9 cellular contexts compared by ENCODE assay signal in genomic region chr15:32718082-32718821, GRCh38. TPM values are rescaled to one million over a fixed set of nuclear protein-coding genes. Genes with fewer than 3 reads are reported as not detected.
A peak's percentile ranks its signal among the peaks of the same experiment; 100 is the strongest.
DNase-seq lines count a peak whose midpoint lies in the region; ATAC-seq, FAIRE-seq and TF ChIP-seq lines count a peak whose summit lies in the region.
"Had no signal": no experiment of that assay in that cellular context is flagged by ENCODE, and none has a peak within 500 bp of the region (broad histone marks: within the 10 kb centered on the region; RNA-seq: fewer than 3 reads in every experiment).

No MANE protein-coding gene starts in this region.

- H3K27me3 ChIP-seq in duodenal mucosa (ENCODE audit: control insufficient read depth in 1 of 2, insufficient read depth in 2 of 2, low read length in 2 of 2) = peaks cover 67 to 69% of the 10 kb centered on the region in 2 donors
- peaks cover 13% of the 10 kb centered on the region for H3K27me3 ChIP-seq in muscle layer of duodenum (ENCODE audit: low read depth, low read length)

- peaks cover 53% of the 10 kb centered on the region for H3K36me3 Mint-ChIP-seq in HFFc6 (ENCODE audit: low read depth)
- H3K36me3 Mint-ChIP-seq: IgD-negative memory B cell had no signal

- TF ChIP-seq CTCF in A549 (IDR thresholded peaks at IDR 0.05) (no peak), HFFc6 (IDR thresholded peaks at IDR 0.05) (no peak)

- peak overlapping the region; percentile 90 for H3K4me2 ChIP-seq in A549

- 3% methylated on average over 49 of the region's 79 CpGs for WGBS in A549 (ENCODE audit: missing lambda C conversion rate)

- H3K27ac Mint-ChIP-seq in HFFc6 = peak overlapping the region; percentile 96
- H3K27ac Mint-ChIP-seq: IgD-negative memory B cell had no signal

- DNase-seq in A549 (ENCODE audit: low read depth in 1 of 2, low spot score in 1 of 2) (peak in 1 of 2 experiments; percentile 57), HFFc6 (peak; percentile 71), NOMO-1 treated with dmso at 0.1 percent for 144 hours (lab: John Stamatoyannopoulos, UW; ENCODE audit: unreplicated experiment) (no peak)

- TF ChIP-seq EP300 in A549 (IDR thresholded peaks at IDR 0.05) = no peak

- peaks cover 33% of the 10 kb centered on the region for H3K27me3 Mint-ChIP-seq in HFFc6 (ENCODE audit: insufficient read depth)

- TF ChIP-seq RAD21 in A549 (conservative IDR thresholded peaks at IDR 0.05 in 1 of 2, IDR thresholded peaks at IDR 0.05 in 1 of 2) = no peak; a peak in 1 of 5 replicates

- H3K4me3 Mint-ChIP-seq in HFFc6 = peak overlapping the region; percentile 97

- peaks cover 75% of the 10 kb centered on the region for H3K4me1 Mint-ChIP-seq in HFFc6 (ENCODE audit: low read depth)

- H3K36me3 ChIP-seq in duodenal mucosa (ENCODE audit: control insufficient read depth in 1 of 2, insufficient read depth in 2 of 2, low read length in 2 of 2) (no peaks in the 10 kb centered on the region), muscle layer of duodenum (ENCODE audit: control insufficient read depth in 1 of 2, insufficient read depth in 2 of 2, low read length in 2 of 2) (no peaks in the 10 kb centered on the region)

- ATAC-seq in A549 = peak; percentile 69 to 75
- ATAC-seq in GM18502 (IDR thresholded peaks at IDR 0.05; ENCODE audit: poor library complexity, unreplicated experiment) = no peak
- ATAC-seq in HG02642 (IDR thresholded peaks at IDR 0.05; ENCODE audit: poor library complexity, unreplicated experiment) = no peak
- ATAC-seq in GM21367 (IDR thresholded peaks at IDR 0.05; ENCODE audit: unreplicated experiment) = no peak

- H3K4me1 ChIP-seq in A549 (peaks cover 11% of the 10 kb centered on the region; the same call in 1 of the 3 replicates), duodenal mucosa (ENCODE audit: control insufficient read depth in 1 of 2, insufficient read depth in 2 of 2, low read length in 2 of 2) (peaks cover 3 to 14% of the 10 kb centered on the region in 2 donors), muscle layer of duodenum (ENCODE audit: control insufficient read depth in 1 of 2, insufficient read depth in 2 of 2, low read length in 2 of 2) (peaks cover 0 to 31% of the 10 kb centered on the region in 2 donors)

- POLR2A ChIA-PET in A549 (lab: Yijun Ruan, JAX) = no interaction called here

- peak overlapping the region in 1 of 2 donors; percentile 26 for H3K9ac ChIP-seq in duodenal mucosa (ENCODE audit: low read depth in 1 of 2, low read length in 2 of 2)

- peak overlapping the region; percentile 41 for H3K4me3 ChIP-seq in A549
- H3K4me3 ChIP-seq in duodenal mucosa (ENCODE audit: low read depth in 1 of 2, low read length in 2 of 2) = peak overlapping the region; percentile 63
- H3K4me3 ChIP-seq in muscle layer of duodenum (ENCODE audit: low read depth in 1 of 2, low read length in 2 of 2) = peak overlapping the region; percentile 71 to 85

- CTCF ChIA-PET in A549 (lab: Yijun Ruan, JAX) = interaction anchor here (1.2 kb wide), 1 partner anchor 68 kb away, joined by 3 read pairs; no protein-coding TSS in a partner anchor

- TF ChIP-seq POLR2A in A549 (IDR thresholded peaks at IDR 0.05; ENCODE audit: low read length) = no peak

- H3K9me3 ChIP-seq in A549 (peaks cover 4% of the 10 kb centered on the region; the same call in 1 of the 3 replicates), duodenal mucosa (ENCODE audit: control insufficient read depth in 1 of 2, low read length in 2 of 2) (no peaks in the 10 kb centered on the region), muscle layer of duodenum (ENCODE audit: control insufficient read depth in 1 of 2, low read length in 2 of 2) (no peaks in the 10 kb centered on the region)

- peak overlapping the region; percentile 49 to 74; a peak in 5 of 6 replicates for H3K27ac ChIP-seq in A549
- no peak overlapping the region for H3K27ac ChIP-seq in duodenal mucosa (ENCODE audit: low read depth, low read length)
- H3K27ac ChIP-seq in muscle layer of duodenum (ENCODE audit: low read length) = peak overlapping the region; percentile 76

- FAIRE-seq in A549 (lab: Jason Lieb, UNC) = no peak

- peaks cover 11% of the 10 kb centered on the region for H3K9me3 Mint-ChIP-seq in HFFc6

TF ChIP-seq in A549, 52 proteins besides CTCF, POLR2A, EP300 and RAD21:
- TF ChIP-seq FOSB (CRISPR knock-in tag; IDR thresholded peaks at IDR 0.05) = no peak
- no peak for TF ChIP-seq NPAS2 (CRISPR knock-in tag; IDR thresholded peaks at IDR 0.05; ENCODE audit: borderline replicate concordance)
- no peak for TF ChIP-seq FOSL2 (IDR thresholded peaks at IDR 0.05)
- TF ChIP-seq FOSL2 (CRISPR knock-in tag; IDR thresholded peaks at IDR 0.05) = no peak
- TF ChIP-seq TP53 (CRISPR knock-in tag; IDR thresholded peaks at IDR 0.05) = no peak
- TF ChIP-seq, protein P1, sequence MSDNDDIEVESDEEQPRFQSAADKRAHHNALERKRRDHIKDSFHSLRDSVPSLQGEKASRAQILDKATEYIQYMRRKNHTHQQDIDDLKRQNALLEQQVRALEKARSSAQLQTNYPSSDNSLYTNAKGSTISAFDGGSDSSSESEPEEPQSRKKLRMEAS (IDR thresholded peaks at IDR 0.05) = peak; percentile 53
- TF ChIP-seq ZNF302 (CRISPR knock-in tag; IDR thresholded peaks at IDR 0.05) = no peak
- TF ChIP-seq ESRRA (IDR thresholded peaks at IDR 0.05; ENCODE audit: borderline replicate concordance, low read length) = no peak
- TF ChIP-seq REST (IDR thresholded peaks at IDR 0.05) = no peak
- TF ChIP-seq, protein P2, sequence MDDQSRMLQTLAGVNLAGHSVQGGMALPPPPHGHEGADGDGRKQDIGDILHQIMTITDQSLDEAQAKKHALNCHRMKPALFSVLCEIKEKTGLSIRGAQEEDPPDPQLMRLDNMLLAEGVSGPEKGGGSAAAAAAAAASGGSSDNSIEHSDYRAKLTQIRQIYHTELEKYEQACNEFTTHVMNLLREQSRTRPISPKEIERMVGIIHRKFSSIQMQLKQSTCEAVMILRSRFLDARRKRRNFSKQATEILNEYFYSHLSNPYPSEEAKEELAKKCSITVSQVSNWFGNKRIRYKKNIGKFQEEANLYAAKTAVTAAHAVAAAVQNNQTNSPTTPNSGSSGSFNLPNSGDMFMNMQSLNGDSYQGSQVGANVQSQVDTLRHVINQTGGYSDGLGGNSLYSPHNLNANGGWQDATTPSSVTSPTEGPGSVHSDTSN (IDR thresholded peaks at IDR 0.05) = no peak
- TF ChIP-seq TFCP2L1 (CRISPR knock-in tag; IDR thresholded peaks at IDR 0.05) = no peak
- no peak for TF ChIP-seq SMC3 (IDR thresholded peaks at IDR 0.05)
- TF ChIP-seq KDM1A (IDR thresholded peaks at IDR 0.05; ENCODE audit: low read depth) = no peak
- TF ChIP-seq CHD2 (IDR thresholded peaks at IDR 0.05; ENCODE audit: low read length, partially characterized antibody) = no peak
- TF ChIP-seq FOXS1 (CRISPR knock-in tag; IDR thresholded peaks at IDR 0.05) = no peak
- no peak for TF ChIP-seq JUNB (IDR thresholded peaks at IDR 0.05)
- TF ChIP-seq, protein P3, sequence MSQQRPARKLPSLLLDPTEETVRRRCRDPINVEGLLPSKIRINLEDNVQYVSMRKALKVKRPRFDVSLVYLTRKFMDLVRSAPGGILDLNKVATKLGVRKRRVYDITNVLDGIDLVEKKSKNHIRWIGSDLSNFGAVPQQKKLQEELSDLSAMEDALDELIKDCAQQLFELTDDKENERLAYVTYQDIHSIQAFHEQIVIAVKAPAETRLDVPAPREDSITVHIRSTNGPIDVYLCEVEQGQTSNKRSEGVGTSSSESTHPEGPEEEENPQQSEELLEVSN (IDR thresholded peaks at IDR 0.05; ENCODE audit: borderline replicate concordance, low read depth) = peak; percentile 84

RNA-seq across cellular contexts. Expression of gene GREM1, which starts 0.4 kb away (rescaled TPM):
- polyA plus RNA-seq in A549 (2011; rRNA removed) (10.5 and 11.0 TPM in 2 replicates), A549 (2017; fragmentation: RNase III; extraction: RNeasy Plus Mini Kit Qiagen cat#74134 plus additional on column Dnase treatment) (3.4 to 4.4 TPM (median 3.5 TPM) in 3 replicates)
- 2.1 and 3.2 TPM in 2 replicates for polyA plus RNA-seq in A549 (2012; cell fraction: cytosol; rRNA removed)
- polyA plus RNA-seq in A549 (2012; cell fraction: nucleus; rRNA removed) = 1.0 and 1.5 TPM in 2 replicates
- polyA minus RNA-seq in A549 (2011; rRNA and poly(A)+ RNA removed) = 19.5 and 21.2 TPM in 2 replicates
- 1,000 to 10,000 TPM; 2,146 to 4,099 (median 3,549) TPM for total RNA-seq in HFFc6 (2021; fragmentation: NEBNext Ultra II Directional; extraction: Animal tissue kit (Norgen Biotek cat#: 25700))
- polyA plus RNA-seq: IgD-negative memory B cell had no signal

Comparison
In these comparisons a context has a peak if more than half of its experiments do, and no peak if none do; other contexts are left out.
1. ATAC-seq: peak in A549 (2 of 2); none in GM18502 (single experiment), HG02642 (single experiment) and GM21367 (single experiment).
2. Peak in every context shown above with its lines, with median percentiles within 50 percentile points of each other: H3K4me3 ChIP-seq.